In genomic region chr7:92835851-92836488, GRCh38 we compare ENCODE assay signal across 8 cellular contexts. TPM values are rescaled to one million over a fixed set of nuclear protein-coding genes. Genes with fewer than 3 reads are reported as not detected.
A peak's percentile ranks its signal among the peaks of the same experiment; 100 is the strongest.
DNase-seq lines count a peak whose midpoint lies in the region; ATAC-seq and TF ChIP-seq lines count a peak whose summit lies in the region.

No MANE protein-coding gene starts in this region.

- peaks cover 20% of the 10 kb centered on the region for H3K4me1 ChIP-seq in CD8-positive, alpha-beta memory T cell (ENCODE audit: insufficient read depth, low read length)
- peaks cover 37% of the 10 kb centered on the region for H3K4me1 ChIP-seq in HUES64 (ENCODE audit: insufficient read depth, low read length)
- peaks cover 17% of the 10 kb centered on the region in 2 donors for H3K4me1 ChIP-seq in duodenal mucosa (ENCODE audit: control insufficient read depth in 1 of 2, insufficient read depth in 2 of 2, low read length in 2 of 2)

- peak overlapping the region; percentile 45 for H3K9ac ChIP-seq in HUES64 (ENCODE audit: low read depth, low read length)
- H3K9ac ChIP-seq in duodenal mucosa (ENCODE audit: low read depth in 1 of 2, low read length in 2 of 2), result peak overlapping the region; percentile 90 to 96

- CTCF ChIA-PET in CD8-positive, alpha-beta memory T cell (lab: Charles Lee), result interaction anchor here (1.0 to 2.9 kb wide), 4 partner anchors 18 to 307 kb away, joined by 3 to 12 read pairs (median 4); partner anchors contain the start of genes PEX1 and RBM48

- H3K4me3 Mint-ChIP-seq in CD8-positive, alpha-beta memory T cell, result peak overlapping the region; percentile 94 to 100 (median 97)
- H3K4me3 Mint-ChIP-seq in stimulated activated naive CD8-positive, alpha-beta T cell treated with anti-CD3 and anti-CD28 coated beads, Interleukin-15, amount 100 ng/mL, for 72 hours, result peak overlapping the region; percentile 89 to 93

- TF ChIP-seq CTCF in WI38 (IDR thresholded peaks at IDR 0.05; ENCODE audit: low read depth, low read length), result no peak

- H3K27me3 Mint-ChIP-seq in CD8-positive, alpha-beta memory T cell, result no peaks in the 10 kb centered on the region
- peaks cover 24% of the 10 kb centered on the region for H3K27me3 Mint-ChIP-seq in stimulated activated naive CD8-positive, alpha-beta T cell treated with anti-CD3 and anti-CD28 coated beads, Interleukin-15, amount 100 ng/mL, for 72 hours

- H3K27ac ChIP-seq in CD8-positive, alpha-beta memory T cell (ENCODE audit: low read depth, low read length), result peak overlapping the region; percentile 73
- H3K27ac ChIP-seq in HUES64 (ENCODE audit: low read depth, low read length) (peak overlapping the region; percentile 75; the same call in 1 of the 2 replicates), duodenal mucosa (ENCODE audit: low read depth, low read length) (no peak overlapping the region)

- H3K36me3 ChIP-seq in CD8-positive, alpha-beta memory T cell (ENCODE audit: insufficient read depth, low read length), result no peaks in the 10 kb centered on the region
- H3K36me3 ChIP-seq in HUES64 (ENCODE audit: insufficient read depth, low read length) (no peaks in the 10 kb centered on the region), duodenal mucosa (ENCODE audit: control insufficient read depth in 1 of 2, insufficient read depth in 2 of 2, low read length in 2 of 2) (no peaks in the 10 kb centered on the region)

- H3K27me3 ChIP-seq in CD8-positive, alpha-beta memory T cell (ENCODE audit: insufficient read depth, low read length, poor library complexity, severe bottlenecking), result no peaks in the 10 kb centered on the region
- H3K27me3 ChIP-seq in HUES64 (ENCODE audit: insufficient read depth, low read length) (peaks cover 36% of the 10 kb centered on the region), duodenal mucosa (ENCODE audit: control insufficient read depth in 1 of 2, insufficient read depth in 2 of 2, low read length in 2 of 2) (no peaks in the 10 kb centered on the region)

- H3K4me3 ChIP-seq in CD8-positive, alpha-beta memory T cell (ENCODE audit: low read length), result peak overlapping the region; percentile 81
- H3K4me3 ChIP-seq in HUES64 (ENCODE audit: low read length) (peak overlapping the region; percentile 71), WI38 (ENCODE audit: low read depth, low read length) (peak overlapping the region; percentile 92), duodenal mucosa (ENCODE audit: low read depth in 1 of 2, low read length in 2 of 2) (peak overlapping the region; percentile 97 to 99)

- peaks cover 0 to 29% (median 0%) of the 10 kb centered on the region in 3 donors for H3K36me3 Mint-ChIP-seq in CD8-positive, alpha-beta memory T cell

- no peaks in the 10 kb centered on the region for H3K9me3 ChIP-seq in CD8-positive, alpha-beta memory T cell (ENCODE audit: low read length)
- H3K9me3 ChIP-seq in HUES64 (ENCODE audit: insufficient read depth, low read depth, low read length), result no peaks in the 10 kb centered on the region
- no peaks in the 10 kb centered on the region for H3K9me3 ChIP-seq in duodenal mucosa (ENCODE audit: control insufficient read depth in 1 of 2, low read length in 2 of 2)

- H3K27ac Mint-ChIP-seq in CD8-positive, alpha-beta memory T cell, result peak overlapping the region; percentile 81 to 93 (median 90)
- H3K27ac Mint-ChIP-seq in stimulated activated naive CD8-positive, alpha-beta T cell treated with anti-CD3 and anti-CD28 coated beads, Interleukin-15, amount 100 ng/mL, for 72 hours, result peak overlapping the region; percentile 97 to 99

- ATAC-seq in stimulated activated naive CD8-positive, alpha-beta T cell treated with anti-CD3 and anti-CD28 coated beads, Interleukin-15, amount 100 ng/mL, for 72 hours, result peak; percentile 6
- no peak for ATAC-seq in GM18520 (IDR thresholded peaks at IDR 0.05; ENCODE audit: unreplicated experiment)
- ATAC-seq in GM21526 (IDR thresholded peaks at IDR 0.05; ENCODE audit: low FRiP score, unreplicated experiment), result no peak

- under 1% methylated on average over 31 of the region's 32 CpGs for WGBS in HUES64

- POLR2A ChIA-PET in CD8-positive, alpha-beta memory T cell (lab: Charles Lee), result no interaction called here

- peaks cover 0 to 2% (median 0%) of the 10 kb centered on the region in 5 donors for H3K9me3 Mint-ChIP-seq in CD8-positive, alpha-beta memory T cell
- H3K9me3 Mint-ChIP-seq in stimulated activated naive CD8-positive, alpha-beta T cell treated with anti-CD3 and anti-CD28 coated beads, Interleukin-15, amount 100 ng/mL, for 72 hours, result no peaks in the 10 kb centered on the region

- peak; percentile 16 to 62 (median 38) for DNase-seq in CD8-positive, alpha-beta memory T cell
- peak; percentile 21 for DNase-seq in medulla oblongata (ENCODE audit: extremely low spot score)
- peak; percentile 33 to 59 for DNase-seq in stimulated activated naive CD8-positive, alpha-beta T cell treated with anti-CD3 and anti-CD28 coated beads, Interleukin-15, amount 100 ng/mL, for 72 hours

- peaks cover 29 to 46% (median 31%) of the 10 kb centered on the region in 3 donors for H3K4me1 Mint-ChIP-seq in CD8-positive, alpha-beta memory T cell
- peaks cover 26% of the 10 kb centered on the region for H3K4me1 Mint-ChIP-seq in stimulated activated naive CD8-positive, alpha-beta T cell treated with anti-CD3 and anti-CD28 coated beads, Interleukin-15, amount 100 ng/mL, for 72 hours

RNA-seq across cellular contexts. Expression of gene CDK6, which starts 0.4 kb away (rescaled TPM):
- total RNA-seq in CD8-positive, alpha-beta memory T cell, result 100 to 1,000 TPM; 231 to 235 TPM
- 20.7 TPM for polyA plus RNA-seq in CD8-positive, alpha-beta memory T cell
- 10.6 TPM for polyA plus RNA-seq in HUES64 (2013, experiment 1 of 2)
- 12.8 TPM for polyA plus RNA-seq in HUES64 (2013, experiment 2 of 2)
